8 cellular contexts compared by ENCODE assay signal in the genomic region with DNA sequence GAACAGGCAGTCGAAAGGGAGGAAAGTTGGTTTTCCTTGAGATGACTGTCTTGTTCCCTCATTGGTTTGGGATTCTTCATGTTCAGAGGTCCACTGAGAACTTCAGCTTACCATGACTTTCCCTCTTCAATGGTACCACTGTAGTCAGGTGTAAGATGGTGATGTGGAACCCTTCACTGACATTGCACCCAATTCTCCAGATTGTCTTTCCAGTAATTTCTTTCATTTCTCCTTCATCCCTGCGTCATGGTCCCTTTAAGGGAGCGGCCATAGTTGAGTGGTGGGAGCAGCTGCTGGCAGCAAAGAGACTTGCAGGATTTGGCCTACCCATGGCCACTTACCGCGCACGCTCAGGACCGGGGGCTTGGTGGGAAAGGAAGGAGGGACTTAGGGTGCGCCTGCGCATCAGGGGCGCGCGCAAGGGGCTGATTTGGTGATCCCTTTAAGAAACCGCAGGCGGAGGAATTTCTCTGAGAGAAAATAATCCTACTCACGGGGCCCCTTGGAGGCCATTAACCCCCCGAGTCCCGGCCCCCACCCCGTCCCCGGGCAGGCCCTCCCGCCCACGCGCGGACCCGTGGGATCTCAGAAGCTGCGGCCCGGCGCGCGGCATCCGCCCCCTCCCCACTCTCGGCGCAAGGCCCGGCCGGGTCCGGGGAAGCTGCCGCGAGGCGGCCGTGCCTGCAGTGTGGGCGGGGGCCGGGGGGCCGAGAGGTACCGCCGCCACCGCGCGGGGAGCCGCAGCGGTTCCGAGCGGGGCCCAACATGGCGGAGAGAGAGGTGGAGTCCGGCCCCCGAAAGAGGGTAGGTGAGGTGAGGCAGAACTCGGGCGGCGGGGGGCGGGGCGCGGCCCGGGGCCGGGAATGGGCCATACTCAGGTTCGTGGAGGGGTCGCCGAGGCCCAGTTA. TPM values are rescaled to one million over a fixed set of nuclear protein-coding genes. Genes with fewer than 3 reads are reported as not detected.
A peak's percentile ranks its signal among the peaks of the same experiment; 100 is the strongest.
DNase-seq lines count a peak whose midpoint lies in the region; ATAC-seq, FAIRE-seq and TF ChIP-seq lines count a peak whose summit lies in the region.

Gene ZMYM4, plus strand, starts transcription at position 428 of the 908 bp plus-strand sequence. Its CDS starts 338 bp downstream, at position 766.

- H3K4me1 ChIP-seq in right cardiac atrium (ENCODE audit: control insufficient read depth, insufficient read depth, low read length) = no peaks in the 10 kb centered on the region
- H3K4me1 ChIP-seq in uterus = no peaks in the 10 kb centered on the region

- DNase-seq in GM12891 (ENCODE audit: insufficient read length, low spot score) = peak; percentile 89
- peak; percentile 93 for DNase-seq in NCI-H1694 (lab: John Stamatoyannopoulos, UW)
- DNase-seq in anterior cingulate cortex (lab: John Stamatoyannopoulos, UW) = peak; percentile 31 to 93 (median 84)
- peak; percentile 97 to 98 (median 97) for DNase-seq in right cardiac atrium
- peak; percentile 98 for DNase-seq in pulmonary artery endothelial cell (ENCODE audit: low read depth, low spot score)
- peak; percentile 90 to 91 for DNase-seq in uterus

- no peaks in the 10 kb centered on the region for H3K36me3 ChIP-seq in uterus

- TF ChIP-seq CTCF in uterus (IDR thresholded peaks at IDR 0.05) = no peak

- H3K27ac ChIP-seq in right cardiac atrium (ENCODE audit: low read length) (peak within 1 kb of the TSS; percentile 71), uterus (peak within 1 kb of the TSS; percentile 87 to 90)

- ATAC-seq in HG02852 (IDR thresholded peaks at IDR 0.05; ENCODE audit: unreplicated experiment) = peak; percentile 87
- ATAC-seq in right cardiac atrium = peak; percentile 97 to 99

- H3K9me3 ChIP-seq in right cardiac atrium (ENCODE audit: control insufficient read depth, low read length) (no peaks in the 10 kb centered on the region), uterus (no peaks in the 10 kb centered on the region)

- H3K27me3 ChIP-seq in right cardiac atrium (ENCODE audit: control insufficient read depth, insufficient read depth) (no peaks in the 10 kb centered on the region), uterus (no peaks in the 10 kb centered on the region)

- peak; percentile 97 for FAIRE-seq in GM12891 (lab: Jason Lieb, UNC)

- no peak for TF ChIP-seq POLR2A in GM12891 (IDR thresholded peaks at IDR 0.05; ENCODE audit: low read depth, low read length)
- TF ChIP-seq POLR2A in uterus (IDR thresholded peaks at IDR 0.05) = peak in 1 of 2 donors; percentile 27

- 2% methylated on average over 65 of the region's 65 CpGs for WGBS in right cardiac atrium

- intact Hi-C loops in T-helper 2 cell treated with Interferon-gamma antibody and Interleukin-4, amounts not matched to agents 100 ng/mL and 5 ng/mL, for 36 hours (cut with micrococcal nuclease) = loop anchor here (2.0 kb wide), 1 partner anchor 76 kb away; the partner anchor contains the start of gene SFPQ
- intact Hi-C loops in right cardiac atrium (cut with DNase I) = no loop called here
- intact Hi-C loops in uterus (cut with DNase I; ENCODE audit: low total_unique reads) = no loop called here

- H3K4me3 ChIP-seq in right cardiac atrium (ENCODE audit: low read length) (peak within 1 kb of the TSS; percentile 96), uterus (peak within 1 kb of the TSS; percentile 92 to 97)

TF ChIP-seq in GM12891, 5 proteins besides CTCF, POLR2A, EP300 and RAD21:
- TF ChIP-seq POLR2AphosphoS5 (IDR thresholded peaks at IDR 0.05; ENCODE audit: low read depth, low read length) (no peak), POU2F2 (IDR thresholded peaks at IDR 0.05; ENCODE audit: low read depth, low read length) (peak; percentile 32; the same call in 1 of the 2 replicates)

RNA-seq across cellular contexts. Expression of gene ZMYM4, which starts in this region (rescaled TPM):
- polyA plus RNA-seq in GM12891 (2012; ENCODE audit: low read depth, missing spikeins) = 11.4 TPM
- total RNA-seq in T-helper 2 cell treated with Interferon-gamma antibody and Interleukin-4, amounts not matched to agents 100 ng/mL and 5 ng/mL, for 36 hours = 27.4 and 30.1 TPM in 2 replicates
- total RNA-seq in right cardiac atrium (10 to 100 TPM; 34.5 to 42.9 (median 36.7) TPM), pulmonary artery endothelial cell (37.2 and 37.9 TPM in 2 replicates), uterus (10 to 100 TPM; 19.7 to 84.9 (median 49.9) TPM)
- 7.4 TPM for polyA plus RNA-seq in right cardiac atrium

Comparison
In these comparisons a context has a peak if more than half of its experiments do, and no peak if none do; other contexts are left out.
1. Peak in every context shown above with its lines: DNase-seq, ATAC-seq, H3K4me3 ChIP-seq and H3K27ac ChIP-seq.